Comparison of ENCODE assay signal across 1 cellular context in the genomic region with DNA sequence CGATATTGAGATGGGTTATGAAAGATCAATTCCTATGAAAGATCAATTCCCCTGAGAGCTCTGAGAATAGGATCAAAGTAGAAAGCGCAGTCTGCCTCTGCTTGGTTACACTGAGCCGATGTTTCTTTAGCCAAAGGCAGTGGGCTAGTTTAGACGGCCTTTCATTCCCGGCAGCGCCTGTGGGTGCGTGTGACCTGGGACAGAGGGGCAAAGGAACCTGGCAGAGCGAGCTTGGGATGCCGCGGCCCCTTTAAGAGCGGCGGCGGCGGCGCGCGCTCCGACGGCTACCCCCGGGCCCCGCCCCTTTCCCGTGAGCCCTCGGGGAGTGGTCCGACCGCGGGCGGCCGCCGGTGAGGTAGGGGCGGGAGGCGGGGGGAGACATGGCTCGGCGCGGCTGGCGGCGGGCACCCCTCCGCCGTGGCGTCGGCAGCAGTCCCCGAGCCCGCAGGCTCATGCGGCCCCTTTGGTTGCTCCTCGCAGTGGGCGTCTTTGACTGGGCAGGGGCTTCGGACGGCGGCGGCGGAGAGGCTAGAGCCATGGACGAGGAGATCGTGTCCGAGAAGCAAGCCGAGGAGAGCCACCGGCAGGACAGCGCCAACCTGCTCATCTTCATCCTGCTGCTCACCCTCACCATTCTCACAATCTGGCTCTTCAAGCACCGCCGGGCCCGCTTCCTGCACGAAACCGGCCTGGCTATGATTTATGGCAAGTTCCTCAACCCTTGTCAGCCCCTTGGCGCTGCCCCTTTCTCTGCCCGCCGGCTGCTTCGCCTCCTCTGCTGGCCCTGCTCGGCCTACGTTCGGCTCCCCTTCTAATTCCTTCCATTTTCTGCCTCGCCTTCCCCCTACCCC.
A peak's percentile ranks its signal among the peaks of the same experiment; 100 is the strongest.
TF ChIP-seq lines count a peak whose summit lies in the region.

Gene SLC9A6, plus strand, starts transcription at position 313 of the 851 bp plus-strand sequence. Its CDS starts 224 bp downstream, at position 537.

TF ChIP-seq in GM12878, 131 proteins besides CTCF, POLR2A, EP300 and RAD21 (continued from another document and continues in another):
- no peak for TF ChIP-seq JUND (IDR thresholded peaks at IDR 0.05; ENCODE audit: low read depth, low read length)
- no peak for TF ChIP-seq MEF2A (IDR thresholded peaks at IDR 0.05; ENCODE audit: insufficient read depth, low read depth, low read length)
- no peak for TF ChIP-seq POLR2AphosphoS5 (IDR thresholded peaks at IDR 0.05; ENCODE audit: low read length)
- TF ChIP-seq EED (IDR thresholded peaks at IDR 0.05; ENCODE audit: low read depth): no peak
- no peak for TF ChIP-seq DPF2 (IDR thresholded peaks at IDR 0.05)
- TF ChIP-seq TCF7 (IDR thresholded peaks at IDR 0.05; ENCODE audit: borderline replicate concordance): no peak
- TF ChIP-seq, protein P1, sequence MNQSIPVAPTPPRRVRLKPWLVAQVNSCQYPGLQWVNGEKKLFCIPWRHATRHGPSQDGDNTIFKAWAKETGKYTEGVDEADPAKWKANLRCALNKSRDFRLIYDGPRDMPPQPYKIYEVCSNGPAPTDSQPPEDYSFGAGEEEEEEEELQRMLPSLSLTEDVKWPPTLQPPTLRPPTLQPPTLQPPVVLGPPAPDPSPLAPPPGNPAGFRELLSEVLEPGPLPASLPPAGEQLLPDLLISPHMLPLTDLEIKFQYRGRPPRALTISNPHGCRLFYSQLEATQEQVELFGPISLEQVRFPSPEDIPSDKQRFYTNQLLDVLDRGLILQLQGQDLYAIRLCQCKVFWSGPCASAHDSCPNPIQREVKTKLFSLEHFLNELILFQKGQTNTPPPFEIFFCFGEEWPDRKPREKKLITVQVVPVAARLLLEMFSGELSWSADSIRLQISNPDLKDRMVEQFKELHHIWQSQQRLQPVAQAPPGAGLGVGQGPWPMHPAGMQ (IDR thresholded peaks at IDR 0.05; ENCODE audit: borderline replicate concordance): no peak
- TF ChIP-seq RBBP5 (conservative IDR thresholded peaks at IDR 0.05): no peak
- TF ChIP-seq USF1 (IDR thresholded peaks at IDR 0.05; ENCODE audit: borderline replicate concordance, extremely low read length, insufficient read depth, low read depth, low read length): no peak
- no peak for TF ChIP-seq SUPT20H (IDR thresholded peaks at IDR 0.05; ENCODE audit: borderline replicate concordance, control insufficient read depth, low read depth, low read length)
- TF ChIP-seq SP1 (IDR thresholded peaks at IDR 0.05; ENCODE audit: low read depth, low read length): peak; percentile 15
- TF ChIP-seq HDGF (IDR thresholded peaks at IDR 0.05): 0 out of 2 replicates have a peak, but pooled peaks have one; percentile 21
- TF ChIP-seq PML (IDR thresholded peaks at IDR 0.05; ENCODE audit: low read length): no peak
- TF ChIP-seq TAF1 (IDR thresholded peaks at IDR 0.05; ENCODE audit: borderline replicate concordance, low read depth, low read length): no peak
- no peak for TF ChIP-seq SMAD1 (IDR thresholded peaks at IDR 0.05; ENCODE audit: low read depth, partially characterized antibody)
- TF ChIP-seq FOS (IDR thresholded peaks at IDR 0.05; ENCODE audit: borderline replicate concordance, extremely low read depth, insufficient read length): no peak
- TF ChIP-seq ZBTB11 (CRISPR knock-in tag; IDR thresholded peaks at IDR 0.05): no peak
- TF ChIP-seq CHD1 (IDR thresholded peaks at IDR 0.05; ENCODE audit: low read depth, low read length): no peak
- TF ChIP-seq NFIC (IDR thresholded peaks at IDR 0.05; ENCODE audit: low read depth, low read length): no peak
- TF ChIP-seq RUNX3 (IDR thresholded peaks at IDR 0.05; ENCODE audit: low read length): no peak
- TF ChIP-seq REST (IDR thresholded peaks at IDR 0.05; ENCODE audit: low read depth, low read length): no peak
- no peak for TF ChIP-seq ZNF622 (IDR thresholded peaks at IDR 0.05)
- no peak for TF ChIP-seq FOXK2 (IDR thresholded peaks at IDR 0.05)
- TF ChIP-seq, protein P2, sequence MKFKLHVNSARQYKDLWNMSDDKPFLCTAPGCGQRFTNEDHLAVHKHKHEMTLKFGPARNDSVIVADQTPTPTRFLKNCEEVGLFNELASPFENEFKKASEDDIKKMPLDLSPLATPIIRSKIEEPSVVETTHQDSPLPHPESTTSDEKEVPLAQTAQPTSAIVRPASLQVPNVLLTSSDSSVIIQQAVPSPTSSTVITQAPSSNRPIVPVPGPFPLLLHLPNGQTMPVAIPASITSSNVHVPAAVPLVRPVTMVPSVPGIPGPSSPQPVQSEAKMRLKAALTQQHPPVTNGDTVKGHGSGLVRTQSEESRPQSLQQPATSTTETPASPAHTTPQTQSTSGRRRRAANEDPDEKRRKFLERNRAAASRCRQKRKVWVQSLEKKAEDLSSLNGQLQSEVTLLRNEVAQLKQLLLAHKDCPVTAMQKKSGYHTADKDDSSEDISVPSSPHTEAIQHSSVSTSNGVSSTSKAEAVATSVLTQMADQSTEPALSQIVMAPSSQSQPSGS (IDR thresholded peaks at IDR 0.05; ENCODE audit: low read length): no peak
- peak in 1 of 2 experiments; percentile 53; a peak in 1 of 4 replicates for TF ChIP-seq BHLHE40 (IDR thresholded peaks at IDR 0.05; ENCODE audit: borderline replicate concordance in 1 of 2, low read depth in 2 of 2, low read length in 1 of 2)
- no peak for TF ChIP-seq ZNF217 (IDR thresholded peaks at IDR 0.05)
- TF ChIP-seq SMAD5 (IDR thresholded peaks at IDR 0.05; ENCODE audit: low read depth): no peak
- no peak for TF ChIP-seq CBX3 (IDR thresholded peaks at IDR 0.05; ENCODE audit: borderline replicate concordance, low read depth)
- TF ChIP-seq ZNF592 (IDR thresholded peaks at IDR 0.05): no peak
- no peak for TF ChIP-seq MTA2 (IDR thresholded peaks at IDR 0.05; ENCODE audit: low read depth)
- no peak for TF ChIP-seq GABPA (IDR thresholded peaks at IDR 0.05; ENCODE audit: low read depth)
- no peak for TF ChIP-seq ZZZ3 (IDR thresholded peaks at IDR 0.05; ENCODE audit: control insufficient read depth, insufficient read length, low read depth)
- no peak for TF ChIP-seq PBX3 (IDR thresholded peaks at IDR 0.05; ENCODE audit: insufficient replicate concordance, low read depth, low read length)
- TF ChIP-seq NR2C1 (IDR thresholded peaks at IDR 0.05): no peak
- no peak for TF ChIP-seq KAT2A (conservative IDR thresholded peaks at IDR 0.05; ENCODE audit: control insufficient read depth, low read depth, low read length)
- TF ChIP-seq KDM1A (IDR thresholded peaks at IDR 0.05; ENCODE audit: borderline replicate concordance): no peak
- TF ChIP-seq IKZF1 (conservative IDR thresholded peaks at IDR 0.05): peak; percentile 42
- no peak for TF ChIP-seq ETV6 (conservative IDR thresholded peaks at IDR 0.05 in 1 of 2, IDR thresholded peaks at IDR 0.05 in 1 of 2; ENCODE audit: borderline replicate concordance in 1 of 2, low read depth in 1 of 2)
- TF ChIP-seq CHD2 (IDR thresholded peaks at IDR 0.05; ENCODE audit: borderline replicate concordance, low read depth, low read length): no peak
- TF ChIP-seq E2F8 (IDR thresholded peaks at IDR 0.05; ENCODE audit: low read depth, partially characterized antibody): no peak
